Comparison of ENCODE assay signal across 7 cellular contexts in genomic region chr3:113275876-113276580, GRCh38.
A peak's percentile ranks its signal among the peaks of the same experiment; 100 is the strongest.
DNase-seq lines count a peak whose midpoint lies in the region; ATAC-seq, FAIRE-seq and TF ChIP-seq lines count a peak whose summit lies in the region.

No MANE protein-coding gene starts in this region.

- no peaks in the 10 kb centered on the region for H3K9me3 Mint-ChIP-seq in astrocyte (ENCODE audit: unreplicated experiment)
- H3K9me3 Mint-ChIP-seq in activated T-cell treated with anti-CD3 and anti-CD28 coated beads, Interleukin-2, amount 50 U/mL, for 4 hours: no peaks in the 10 kb centered on the region

- H3K27me3 Mint-ChIP-seq in astrocyte (ENCODE audit: low read depth, unreplicated experiment): peaks cover 1% of the 10 kb centered on the region
- peaks cover 6% of the 10 kb centered on the region for H3K27me3 Mint-ChIP-seq in activated T-cell treated with anti-CD3 and anti-CD28 coated beads, Interleukin-2, amount 50 U/mL, for 4 hours (ENCODE audit: low read depth)

- no peaks in the 10 kb centered on the region for H3K27me3 ChIP-seq in astrocyte (ENCODE audit: insufficient read depth, low read length)

- ATAC-seq in GM18517 (IDR thresholded peaks at IDR 0.05; ENCODE audit: unreplicated experiment): peak; percentile 78
- ATAC-seq in activated T-cell treated with anti-CD3 and anti-CD28 coated beads, Interleukin-2, amount 50 U/mL, for 4 hours: no peak

- H3K27ac Mint-ChIP-seq in astrocyte (ENCODE audit: unreplicated experiment): no peak overlapping the region

- H3K27ac ChIP-seq in astrocyte (ENCODE audit: low read depth, low read length): peak overlapping the region; percentile 59

- no peak overlapping the region for H3K4me3 Mint-ChIP-seq in astrocyte (ENCODE audit: unreplicated experiment)
- H3K4me3 Mint-ChIP-seq in activated T-cell treated with anti-CD3 and anti-CD28 coated beads, Interleukin-2, amount 50 U/mL, for 4 hours: no peak overlapping the region

- H3K36me3 Mint-ChIP-seq in astrocyte (ENCODE audit: low read depth, unreplicated experiment): peaks cover 23% of the 10 kb centered on the region
- H3K36me3 Mint-ChIP-seq in activated T-cell treated with anti-CD3 and anti-CD28 coated beads, Interleukin-2, amount 50 U/mL, for 4 hours (ENCODE audit: insufficient read depth): no peaks in the 10 kb centered on the region

- peaks cover 2% of the 10 kb centered on the region for H3K36me3 ChIP-seq in astrocyte (ENCODE audit: insufficient read depth, low read length)

- FAIRE-seq in astrocyte (lab: Jason Lieb, UNC): peak; percentile 58

- H3K4me3 ChIP-seq in HFF-Myc (replicated peaks; ENCODE audit: low read depth, low read length) (no peak overlapping the region), astrocyte (ENCODE audit: insufficient read depth, low read depth, low read length) (peak overlapping the region; percentile 44)

- TF ChIP-seq CTCF in HFF-Myc (IDR thresholded peaks at IDR 0.05; ENCODE audit: low read depth, low read length, missing control alignments) (peak; percentile 10), astrocyte (IDR thresholded peaks at IDR 0.05; ENCODE audit: insufficient read depth, low read depth, low read length) (no peak)

- H3K4me1 Mint-ChIP-seq in astrocyte (ENCODE audit: low read depth, unreplicated experiment): peaks cover 17% of the 10 kb centered on the region
- H3K4me1 Mint-ChIP-seq in activated T-cell treated with anti-CD3 and anti-CD28 coated beads, Interleukin-2, amount 50 U/mL, for 4 hours (ENCODE audit: low read depth): peaks cover 8% of the 10 kb centered on the region

- peak overlapping the region; percentile 23 for H2AFZ ChIP-seq in astrocyte (ENCODE audit: low read depth, low read length)

- H3K9ac ChIP-seq in astrocyte (ENCODE audit: low read length): peak overlapping the region; percentile 73

- DNase-seq in HFF-Myc (ENCODE audit: extremely low read depth, low read depth) (peak; percentile 22), NCI-H2029 (lab: John Stamatoyannopoulos, UW) (peak; percentile 82), astrocyte (ENCODE audit: low read depth) (peak; percentile 59), hippocampal formation (lab: John Stamatoyannopoulos, UW) (peak; percentile 32 to 50), smooth muscle cell of the brain vasculature (ENCODE audit: low read depth, low spot score) (peak; percentile 88)
- no peak for DNase-seq in activated T-cell treated with anti-CD3 and anti-CD28 coated beads, Interleukin-2, amount 50 U/mL, for 4 hours

- peaks cover 17% of the 10 kb centered on the region for H3K4me1 ChIP-seq in astrocyte (ENCODE audit: insufficient read depth, low read length)

- H3K9me3 ChIP-seq in astrocyte (ENCODE audit: insufficient read depth, low read depth, low read length): no peaks in the 10 kb centered on the region

- peak overlapping the region; percentile 86 for H3K4me2 ChIP-seq in astrocyte (ENCODE audit: low read length)

- H4K20me1 ChIP-seq in astrocyte (ENCODE audit: insufficient read depth, low read length): no peaks in the 10 kb centered on the region

- no peaks in the 10 kb centered on the region for H3K79me2 ChIP-seq in astrocyte (ENCODE audit: insufficient read depth, low read length)
